In the genomic region with DNA sequence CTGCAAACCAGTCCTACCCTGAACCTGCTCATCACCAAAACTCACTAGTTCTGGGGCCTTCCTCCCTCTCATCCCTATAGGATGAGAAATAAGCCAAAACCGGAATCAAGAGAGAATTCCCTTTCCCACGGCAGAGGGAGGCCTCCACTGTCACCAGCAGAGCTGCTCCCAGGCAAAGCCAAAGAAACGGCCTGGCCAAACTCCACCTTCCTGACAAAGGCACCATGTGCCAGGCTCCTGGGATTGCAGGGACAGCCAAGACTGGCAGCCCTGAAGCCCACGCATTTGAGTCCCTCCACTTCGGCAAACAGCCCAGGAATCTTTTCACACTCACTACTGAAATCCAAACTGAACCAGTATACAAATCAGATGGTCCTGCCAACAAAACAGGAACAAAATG, we compare ENCODE assay signal across 14 cellular contexts. TPM values are rescaled to one million over a fixed set of nuclear protein-coding genes. Genes with fewer than 3 reads are reported as not detected.
A peak's percentile ranks its signal among the peaks of the same experiment; 100 is the strongest.
DNase-seq lines count a peak whose midpoint lies in the region; ATAC-seq, FAIRE-seq and TF ChIP-seq lines count a peak whose summit lies in the region.
"Had no signal": no experiment of that assay in that cellular context is flagged by ENCODE, and none has a peak within 500 bp of the region (broad histone marks: within the 10 kb centered on the region; RNA-seq: fewer than 3 reads in every experiment).

No MANE protein-coding gene starts in this region.

- peaks cover 70% of the 10 kb centered on the region for H3K4me1 Mint-ChIP-seq in activated CD8-positive, alpha-beta memory T cell treated with anti-CD3 and anti-CD28 coated beads, Interleukin-2, amount 10 ng/mL, durations not matched to agents 7 days and 5 days

- no peak overlapping the region for H2BK120ac ChIP-seq in H1 (replicated peaks; ENCODE audit: low read depth, low read length)

- no peak for DNase-seq in activated CD8-positive, alpha-beta memory T cell treated with anti-CD3 and anti-CD28 coated beads, Interleukin-2, amount 10 ng/mL, durations not matched to agents 7 days and 5 days
- DNase-seq in activated CD8-positive, alpha-beta memory T cell treated with anti-CD3 and anti-CD28 coated beads for 24 hours, result no peak
- DNase-seq in H1 (ENCODE audit: low read depth in 1 of 2, low spot score in 2 of 2), result no peak
- DNase-seq in midbrain (lab: John Stamatoyannopoulos, UW), result peak; percentile 75
- peak; percentile 68 to 79 for DNase-seq in aorta
- no peak for DNase-seq in GM19239 (ENCODE audit: insufficient read length, low spot score)
- DNase-seq in NCI-H1436 (lab: John Stamatoyannopoulos, UW), result no peak
- DNase-seq in mesenteric fat pad (ENCODE audit: low spot score), result no peak
- DNase-seq: activated CD4-positive, CD25-positive, alpha-beta regulatory T cell; MG63 had no signal

- H3K4me3 ChIP-seq in H1 (ENCODE audit: extremely low read depth in 1 of 4, insufficient read depth in 2 of 4, low read depth in 3 of 4, low read length in 4 of 4) (no peak overlapping the region), aorta (ENCODE audit: low read length in 2 of 2) (no peak overlapping the region)
- H3K4me3 ChIP-seq: MG63, SJSA1 had no signal

- no peak overlapping the region for H3K27ac ChIP-seq in H1 (ENCODE audit: low read depth, low read length)
- no peak overlapping the region for H3K27ac ChIP-seq in aorta (ENCODE audit: low read depth in 1 of 2, low read length in 2 of 2)
- H3K27ac ChIP-seq: SJSA1 had no signal

- no peak overlapping the region for H4K91ac ChIP-seq in H1 (replicated peaks; ENCODE audit: insufficient read length, low read length)

- H2AK5ac ChIP-seq in H1 (ENCODE audit: low read depth, low read length), result no peak overlapping the region

- H3K9me3 ChIP-seq in H1 (ENCODE audit: insufficient read depth in 2 of 2, low read depth in 1 of 2, low read length in 1 of 2) (no peaks in the 10 kb centered on the region), aorta (ENCODE audit: control insufficient read depth, low read length) (no peaks in the 10 kb centered on the region)
- H3K9me3 ChIP-seq: MG63, SJSA1 had no signal

- no peak overlapping the region for H2BK5ac ChIP-seq in H1 (ENCODE audit: low read depth, low read length)

- peak overlapping the region; percentile 75; the same call in 1 of the 2 replicates for H2BK15ac ChIP-seq in H1 (ENCODE audit: low read length)

- H4K20me1 ChIP-seq in H1 (replicated peaks in 1 of 2; ENCODE audit: control insufficient read depth in 1 of 2, insufficient read depth in 2 of 2, low read length in 2 of 2), result peaks cover 1 to 4% of the 10 kb centered on the region in 2 experiments

- H3K36me3 Mint-ChIP-seq in activated CD8-positive, alpha-beta memory T cell treated with anti-CD3 and anti-CD28 coated beads, Interleukin-2, amount 10 ng/mL, durations not matched to agents 7 days and 5 days, result peaks cover 1% of the 10 kb centered on the region

- no peak overlapping the region for H2BK12ac ChIP-seq in H1 (ENCODE audit: low read depth, low read length)

- ATAC-seq in activated CD8-positive, alpha-beta memory T cell treated with anti-CD3 and anti-CD28 coated beads, Interleukin-2, amount 10 ng/mL, durations not matched to agents 7 days and 5 days, result no peak
- ATAC-seq in aorta (ENCODE audit: low FRiP score), result peak; percentile 42

- no peaks in the 10 kb centered on the region for H3K9me3 Mint-ChIP-seq in activated CD8-positive, alpha-beta memory T cell treated with anti-CD3 and anti-CD28 coated beads, Interleukin-2, amount 10 ng/mL, durations not matched to agents 7 days and 5 days (ENCODE audit: low read depth)
- H3K9me3 Mint-ChIP-seq: neural crest cell; stimulated activated naive CD8-positive, alpha-beta T cell treated with anti-CD3 and anti-CD28 coated beads, Interleukin-15, Interleukin-2, amounts not matched to agents 100 ng/mL and 50 ng/mL, for 24 hours had no signal

- no peak for FAIRE-seq in H1 (lab: Jason Lieb, UNC)
- FAIRE-seq in GM19239 (lab: Jason Lieb, UNC), result no peak
- FAIRE-seq: G401.6 had no signal

- no peak overlapping the region for H3K9ac ChIP-seq in H1 (replicated peaks in 1 of 4; ENCODE audit: extremely low read depth in 1 of 4, low read depth in 3 of 4, low read length in 3 of 4)

- POLR2A ChIA-PET in H1 (lab: Charles Lee; ENCODE audit: partially characterized antibody), result interaction anchor here (0.9 to 1.3 kb wide), 3 partner anchors 9 to 465 kb away, joined by 3 read pairs; no protein-coding TSS in a partner anchor

- H3K4me1 ChIP-seq in H1 (replicated peaks in 1 of 4; ENCODE audit: control insufficient read depth in 3 of 4, insufficient read depth in 4 of 4, low read length in 3 of 4), result peaks cover 5 to 11% (median 6%) of the 10 kb centered on the region in 4 experiments; a peak in 6 of 7 replicates
- no peaks in the 10 kb centered on the region for H3K4me1 ChIP-seq in aorta (ENCODE audit: control insufficient read depth in 1 of 2, insufficient read depth in 2 of 2, low read length in 2 of 2)

- TF ChIP-seq POLR2A in H1 (IDR thresholded peaks at IDR 0.05; ENCODE audit: control extremely low read depth in 1 of 2, low read depth in 2 of 2, low read length in 2 of 2), result no peak

- no peak overlapping the region for H3K4ac ChIP-seq in H1 (replicated peaks; ENCODE audit: insufficient read length, low read depth, low read length)

- H3K4me2 ChIP-seq in H1 (ENCODE audit: insufficient read depth in 1 of 2, low read depth in 2 of 2, low read length in 2 of 2), result no peak overlapping the region

- no peak overlapping the region for H3K14ac ChIP-seq in H1 (ENCODE audit: insufficient read length)

- H3K79me2 ChIP-seq in H1 (ENCODE audit: control insufficient read depth in 1 of 2, insufficient read depth in 2 of 2, low read length in 2 of 2), result peaks cover 0 to 94% of the 10 kb centered on the region in 2 experiments; a peak in 2 of 4 replicates

- no peak overlapping the region for H3K56ac ChIP-seq in H1 (replicated peaks; ENCODE audit: insufficient read length, low read depth, low read length)

- H2AFZ ChIP-seq in H1 (ENCODE audit: low read length), result no peak overlapping the region

- intact Hi-C loops in aorta (cut with DNase I), result no loop called here

- WGBS in H1 (ENCODE audit: extremely low coverage in 1 of 2, insufficient coverage in 1 of 2, insufficient read length in 1 of 2, insufficient replicate concordance in 2 of 2, low coverage in 1 of 2, low lambda C conversion rate in 2 of 2, missing lambda C conversion rate in 1 of 2), 2 experiments, result 62% methylated on average over 5 of the region's 5 CpGs; no CpG with 5 or more reads in 1 of the 2 experiments
- WGBS in aorta, 2 donors, result 3% methylated on average over 5 of the region's 5 CpGs

- no peak overlapping the region for H3K18ac ChIP-seq in H1 (ENCODE audit: extremely low read depth, low read length)

- H3K36me3 ChIP-seq in H1 (ENCODE audit: control insufficient read depth in 2 of 4, insufficient read depth in 4 of 4, low read length in 3 of 4), result no peaks in the 10 kb centered on the region
- H3K36me3 ChIP-seq in aorta (ENCODE audit: control insufficient read depth in 1 of 2, insufficient read depth in 2 of 2, low read length in 1 of 2), result no peaks in the 10 kb centered on the region
- H3K36me3 ChIP-seq: MG63, SJSA1 had no signal

- H3K23ac ChIP-seq in H1 (ENCODE audit: insufficient read length), result no peak overlapping the region

- peaks cover under 1% of the 10 kb centered on the region; the same call in 1 of the 2 replicates for H3K23me2 ChIP-seq in H1 (ENCODE audit: low read depth, low read length)

- H3K27me3 Mint-ChIP-seq in activated CD8-positive, alpha-beta memory T cell treated with anti-CD3 and anti-CD28 coated beads, Interleukin-2, amount 10 ng/mL, durations not matched to agents 7 days and 5 days, result peaks cover 11% of the 10 kb centered on the region
- H3K27me3 Mint-ChIP-seq: stimulated activated naive CD8-positive, alpha-beta T cell treated with anti-CD3 and anti-CD28 coated beads, Interleukin-15, Interleukin-2, amounts not matched to agents 100 ng/mL and 50 ng/mL, for 24 hours had no signal

- no peaks in the 10 kb centered on the region for H3K27me3 ChIP-seq in H1 (replicated peaks in 1 of 4; ENCODE audit: control insufficient read depth in 3 of 4, extremely low read depth in 1 of 4, insufficient read depth in 3 of 4, low read length in 3 of 4)
- H3K27me3 ChIP-seq in aorta (ENCODE audit: control insufficient read depth in 1 of 2, insufficient read depth in 2 of 2, low read length in 1 of 2), result no peaks in the 10 kb centered on the region
- H3K27me3 ChIP-seq: MG63, SJSA1 had no signal

- H3K4me3 Mint-ChIP-seq in activated CD8-positive, alpha-beta memory T cell treated with anti-CD3 and anti-CD28 coated beads, Interleukin-2, amount 10 ng/mL, durations not matched to agents 7 days and 5 days, result no peak overlapping the region
- H3K4me3 Mint-ChIP-seq: neural crest cell; stimulated activated naive CD8-positive, alpha-beta T cell treated with anti-CD3 and anti-CD28 coated beads, Interleukin-15, Interleukin-2, amounts not matched to agents 100 ng/mL and 50 ng/mL, for 24 hours had no signal

- TF ChIP-seq EP300 in H1 (IDR thresholded peaks at IDR 0.05; ENCODE audit: borderline replicate concordance in 1 of 2, low read depth in 2 of 2, low read length in 2 of 2), result no peak

- H4K5ac ChIP-seq in H1 (ENCODE audit: insufficient read length, low read depth, low read length), result no peak overlapping the region

- no peak overlapping the region for H4K8ac ChIP-seq in H1 (ENCODE audit: extremely low read depth, insufficient read depth, low read length)

- CTCF ChIA-PET in activated CD8-positive, alpha-beta memory T cell treated with anti-CD3 and anti-CD28 coated beads, Interleukin-2, amount 10 ng/mL, durations not matched to agents 7 days and 5 days (lab: Charles Lee), result interaction anchor here (0.9 to 2.3 kb wide), 4 partner anchors 12 to 302 kb away, joined by 3 to 8 read pairs (median 3); no protein-coding TSS in a partner anchor
- CTCF ChIA-PET in H1 (lab: Charles Lee; ENCODE audit: partially characterized antibody), result interaction anchor here (0.6 to 1.6 kb wide), 5 partner anchors 10 to 302 kb away, joined by 3 to 4 read pairs (median 3); no protein-coding TSS in a partner anchor

- H3K27ac Mint-ChIP-seq in activated CD8-positive, alpha-beta memory T cell treated with anti-CD3 and anti-CD28 coated beads, Interleukin-2, amount 10 ng/mL, durations not matched to agents 7 days and 5 days, result peak overlapping the region; percentile 2
- H3K27ac Mint-ChIP-seq: stimulated activated naive CD8-positive, alpha-beta T cell treated with anti-CD3 and anti-CD28 coated beads, Interleukin-15, Interleukin-2, amounts not matched to agents 100 ng/mL and 50 ng/mL, for 24 hours had no signal

- TF ChIP-seq RAD21 in H1 (IDR thresholded peaks at IDR 0.05 in 1 of 2, conservative IDR thresholded peaks at IDR 0.05 in 1 of 2; ENCODE audit: low read depth in 2 of 2, low read length in 2 of 2), result no peak

- peaks cover 13% of the 10 kb centered on the region for H3K79me1 ChIP-seq in H1 (ENCODE audit: low read depth, low read length)

- TF ChIP-seq CTCF in H1 (IDR thresholded peaks at IDR 0.05; ENCODE audit: control extremely low read depth in 1 of 3, insufficient read depth in 1 of 3, low read depth in 1 of 3, low read length in 3 of 3), result no peak

- no peak overlapping the region for H2BK20ac ChIP-seq in H1 (ENCODE audit: low read length)

RNA-seq across cellular contexts. Expression of a gene that starts 6.2 kb away (rescaled TPM):
- total RNA-seq in activated CD8-positive, alpha-beta memory T cell treated with anti-CD3 and anti-CD28 coated beads, Interleukin-2, amount 10 ng/mL, durations not matched to agents 7 days and 5 days, result 10 to 100 TPM; 37.5 to 62.6 TPM
- 53.9 and 57.0 TPM in 2 replicates for total RNA-seq in H1 (2021; fragmentation: NEBNext Ultra II Directional; extraction: Animal tissue kit (Norgen Biotek cat#: 25700))
- 33.2 and 36.6 TPM in 2 replicates for polyA plus RNA-seq in H1 (2011; rRNA removed)
- polyA plus RNA-seq in H1 (2011; cell fraction: cytosol; rRNA removed), result 42.7 TPM
- 27.2 TPM for polyA plus RNA-seq in H1 (2011; cell fraction: nucleus; rRNA removed)
- polyA plus RNA-seq in H1 (2012, experiment 1 of 2), result 59.3 to 89.7 TPM (median 68.0 TPM) in 4 replicates
- 20.9 TPM for polyA plus RNA-seq in H1 (2012, experiment 2 of 2)
- polyA plus RNA-seq in H1 (2013, experiment 1 of 2), result 33.7 TPM
- 33.9 TPM for polyA plus RNA-seq in H1 (2013, experiment 2 of 2)
- 7.9 and 12.2 TPM in 2 replicates for polyA minus RNA-seq in H1 (2011; rRNA and poly(A)+ RNA removed)
- 17.5 TPM for polyA minus RNA-seq in H1 (2011; cell fraction: cytosol; rRNA and poly(A)+ RNA removed)
- 9.4 TPM for polyA minus RNA-seq in H1 (2011; cell fraction: nucleus; rRNA and poly(A)+ RNA removed)
- 10 to 100 TPM; 24.9 to 26.4 TPM for total RNA-seq in aorta
- polyA plus RNA-seq in aorta, result 10 to 100 TPM; 16.1 to 41.4 TPM
- 17.3 TPM for total RNA-seq in mesenteric fat pad

Comparison
In these comparisons a context has a peak if more than half of its experiments do, and no peak if none do; other contexts are left out.
1. DNase-seq: peak in midbrain (single experiment) and aorta (2 of 2); none in activated CD8-positive, alpha-beta memory T cell treated with anti-CD3 and anti-CD28 coated beads, Interleukin-2, amount 10 ng/mL, durations not matched to agents 7 days and 5 days (single experiment), activated CD8-positive, alpha-beta memory T cell treated with anti-CD3 and anti-CD28 coated beads for 24 hours (single experiment), H1 (0 of 2), GM19239 (single experiment), NCI-H1436 (single experiment) and mesenteric fat pad (single experiment).